Comparison of ENCODE assay signal across 14 cellular contexts in the genomic region with DNA sequence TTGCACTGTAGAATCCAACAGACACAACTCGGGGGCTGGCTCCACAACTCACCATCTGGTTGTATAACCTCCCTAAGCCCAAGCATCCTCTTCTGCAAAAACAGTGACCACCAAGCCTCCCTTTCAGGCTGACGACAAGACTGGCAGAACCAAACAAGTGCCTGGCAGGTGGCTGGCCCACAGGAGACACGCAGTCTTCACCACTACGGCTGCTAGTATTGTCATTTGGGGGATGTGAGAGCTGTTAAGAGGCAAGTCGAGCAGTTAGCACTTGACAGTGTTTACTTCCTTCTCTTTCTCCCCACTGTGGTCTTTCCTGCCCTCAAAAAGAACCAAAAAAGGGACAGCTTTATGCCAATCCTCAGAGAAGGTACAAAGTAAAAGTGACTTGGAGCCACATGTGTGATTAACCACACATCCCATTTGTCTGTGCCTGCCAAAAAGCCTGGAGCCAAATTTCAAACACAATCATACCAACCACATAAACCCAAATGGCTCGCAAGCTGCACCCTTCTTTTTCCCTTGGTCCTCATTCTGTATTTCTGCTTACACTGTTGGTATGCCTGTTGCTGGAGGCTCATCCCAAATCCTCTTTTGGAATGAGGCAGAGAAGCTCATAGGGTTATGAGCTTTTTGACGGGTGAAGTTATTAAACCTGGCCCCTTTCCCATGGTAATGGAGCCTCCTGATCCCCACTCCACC.
DNase-seq lines count a peak whose midpoint lies in the region; ATAC-seq and TF ChIP-seq lines count a peak whose summit lies in the region.
"Had no signal": no experiment of that assay in that cellular context is flagged by ENCODE, and none has a peak within 500 bp of the region (broad histone marks: within the 10 kb centered on the region; RNA-seq: fewer than 3 reads in every experiment).

No MANE protein-coding gene starts in this region.

- ATAC-seq in activated naive CD8-positive, alpha-beta T cell treated with anti-CD3 and anti-CD28 coated beads, Interleukin-2, amount 50 U/mL, for 24 hours = no peak
- ATAC-seq in GM21367 (IDR thresholded peaks at IDR 0.05; ENCODE audit: unreplicated experiment) = no peak

- H3K27ac ChIP-seq in GM23248 = no peak overlapping the region
- H3K27ac ChIP-seq in mucosa of rectum (ENCODE audit: low read depth in 2 of 2, low read length in 2 of 2) = peak overlapping the region; percentile 7 to 19
- no peak overlapping the region for H3K27ac ChIP-seq in hepatocyte

- H3K4me3 ChIP-seq in GM23248 (no peak overlapping the region), mucosa of rectum (ENCODE audit: low read length in 2 of 2) (no peak overlapping the region), hepatocyte (no peak overlapping the region)
- H3K4me3 ChIP-seq: K562 had no signal

- no peak overlapping the region for H3K9ac ChIP-seq in GM23248
- H3K9ac ChIP-seq in mucosa of rectum (ENCODE audit: low read depth in 1 of 2, low read length in 2 of 2) = no peak overlapping the region

- TF ChIP-seq CTCF in hepatocyte (IDR thresholded peaks at IDR 0.05; ENCODE audit: poor library complexity) (no peak), type B pancreatic cell (conservative IDR thresholded peaks at IDR 0.05) (no peak)

- H3K4me2 ChIP-seq in GM23248 (ENCODE audit: unreplicated experiment) = peak overlapping the region; percentile 6
- H3K4me2 ChIP-seq in hepatocyte = no peak overlapping the region

- DNase-seq in AG08395 (ENCODE audit: low spot score) = peak; percentile 48
- DNase-seq in GM23248 = peak; percentile 36
- no peak for DNase-seq in activated naive CD8-positive, alpha-beta T cell treated with anti-CD3 and anti-CD28 coated beads, Interleukin-2, amount 50 U/mL, for 24 hours
- DNase-seq in hepatocyte (ENCODE audit: low spot score) = no peak
- DNase-seq in type B pancreatic cell (ENCODE audit: extremely low spot score, unreplicated experiment) = no peak
- no peak for DNase-seq in hypothalamus (lab: John Stamatoyannopoulos, UW)
- DNase-seq: left cardiac atrium, NCI-H446, SIG-M5 had no signal

- H3K4me1 ChIP-seq in GM23248 (ENCODE audit: insufficient read depth) = peaks cover 32% of the 10 kb centered on the region
- peaks cover 0 to 3% of the 10 kb centered on the region in 2 donors for H3K4me1 ChIP-seq in mucosa of rectum (ENCODE audit: control insufficient read depth in 2 of 2, insufficient read depth in 2 of 2, low read length in 2 of 2)
- H3K4me1 ChIP-seq in hepatocyte (ENCODE audit: insufficient read depth) = peaks cover 34% of the 10 kb centered on the region

- 46 to 49% methylated on average over 7 of the region's 7 CpGs for WGBS in GM23248 (ENCODE audit: low coverage in 1 of 2, low lambda C conversion rate in 2 of 2, missing lambda C conversion rate in 2 of 2), 2 experiments
- WGBS in hepatocyte (ENCODE audit: low lambda C conversion rate, missing lambda C conversion rate) = 66% methylated on average over 7 of the region's 7 CpGs

- peaks cover 15% of the 10 kb centered on the region for H3K36me3 Mint-ChIP-seq in activated naive CD8-positive, alpha-beta T cell treated with anti-CD3 and anti-CD28 coated beads, Interleukin-2, amount 50 U/mL, for 24 hours (ENCODE audit: low read depth)
- H3K36me3 Mint-ChIP-seq in type B pancreatic cell = peaks cover 22% of the 10 kb centered on the region
- H3K36me3 Mint-ChIP-seq: CD14-positive monocyte had no signal

- peaks cover 33% of the 10 kb centered on the region for H3K4me1 Mint-ChIP-seq in activated naive CD8-positive, alpha-beta T cell treated with anti-CD3 and anti-CD28 coated beads, Interleukin-2, amount 50 U/mL, for 24 hours
- peaks cover 71% of the 10 kb centered on the region for H3K4me1 Mint-ChIP-seq in type B pancreatic cell (ENCODE audit: unreplicated experiment)
- H3K4me1 Mint-ChIP-seq: CD14-positive monocyte had no signal

- H3K9me3 ChIP-seq in GM23248 (ENCODE audit: low read depth) (no peaks in the 10 kb centered on the region), mucosa of rectum (ENCODE audit: control insufficient read depth in 2 of 2, low read length in 2 of 2) (no peaks in the 10 kb centered on the region), hepatocyte (ENCODE audit: low read depth) (no peaks in the 10 kb centered on the region)

- H3K9me3 Mint-ChIP-seq in activated naive CD8-positive, alpha-beta T cell treated with anti-CD3 and anti-CD28 coated beads, Interleukin-2, amount 50 U/mL, for 24 hours = no peaks in the 10 kb centered on the region
- no peaks in the 10 kb centered on the region for H3K9me3 Mint-ChIP-seq in type B pancreatic cell

- no peaks in the 10 kb centered on the region for H4K20me1 ChIP-seq in GM23248 (ENCODE audit: insufficient read depth)
- no peaks in the 10 kb centered on the region for H4K20me1 ChIP-seq in hepatocyte (ENCODE audit: insufficient read depth, poor library complexity, severe bottlenecking)

- H2AFZ ChIP-seq in GM23248 (no peak overlapping the region), hepatocyte (no peak overlapping the region)

- peaks cover 36% of the 10 kb centered on the region for H3F3A ChIP-seq in GM23248 (ENCODE audit: insufficient read depth)

- no peaks in the 10 kb centered on the region for H3K9me2 ChIP-seq in GM23248 (ENCODE audit: insufficient read depth)
- no peaks in the 10 kb centered on the region for H3K9me2 ChIP-seq in hepatocyte (replicated peaks; ENCODE audit: insufficient read depth)

- H3K27ac Mint-ChIP-seq in activated naive CD8-positive, alpha-beta T cell treated with anti-CD3 and anti-CD28 coated beads, Interleukin-2, amount 50 U/mL, for 24 hours = peak overlapping the region; percentile 15
- no peak overlapping the region for H3K27ac Mint-ChIP-seq in type B pancreatic cell
- H3K27ac Mint-ChIP-seq: CD14-positive monocyte, progenitor cell of endocrine pancreas had no signal

- H3K36me3 ChIP-seq in GM23248 (ENCODE audit: low read depth) (peaks cover 13% of the 10 kb centered on the region), mucosa of rectum (ENCODE audit: control insufficient read depth in 2 of 2, insufficient read depth in 2 of 2, low read length in 2 of 2) (no peaks in the 10 kb centered on the region), hepatocyte (replicated peaks; ENCODE audit: insufficient read depth, low read depth) (no peaks in the 10 kb centered on the region)

- H3K27me3 ChIP-seq in GM23248 (replicated peaks; ENCODE audit: insufficient read depth) (no peaks in the 10 kb centered on the region), mucosa of rectum (ENCODE audit: control insufficient read depth in 2 of 2, insufficient read depth in 2 of 2, low read length in 2 of 2) (no peaks in the 10 kb centered on the region), hepatocyte (no peaks in the 10 kb centered on the region)

- H3K79me2 ChIP-seq in GM23248 (ENCODE audit: insufficient read depth) (peaks cover 33% of the 10 kb centered on the region), hepatocyte (peaks cover 17% of the 10 kb centered on the region)

- in situ Hi-C loops in GM23248 (cut with MboI) = no loop called here

- no peaks in the 10 kb centered on the region for H3K27me3 Mint-ChIP-seq in activated naive CD8-positive, alpha-beta T cell treated with anti-CD3 and anti-CD28 coated beads, Interleukin-2, amount 50 U/mL, for 24 hours
- H3K27me3 Mint-ChIP-seq in type B pancreatic cell = no peaks in the 10 kb centered on the region
- H3K27me3 Mint-ChIP-seq: progenitor cell of endocrine pancreas had no signal

- H3K4me3 Mint-ChIP-seq in activated naive CD8-positive, alpha-beta T cell treated with anti-CD3 and anti-CD28 coated beads, Interleukin-2, amount 50 U/mL, for 24 hours = no peak overlapping the region
- H3K4me3 Mint-ChIP-seq in type B pancreatic cell = no peak overlapping the region
- H3K4me3 Mint-ChIP-seq: CD14-positive monocyte had no signal

Comparison
In these comparisons a context has a peak if more than half of its experiments do, and no peak if none do; other contexts are left out.
1. DNase-seq: peak in AG08395 (single experiment) and GM23248 (single experiment); none in activated naive CD8-positive, alpha-beta T cell treated with anti-CD3 and anti-CD28 coated beads, Interleukin-2, amount 50 U/mL, for 24 hours (single experiment), hepatocyte (single experiment), type B pancreatic cell (single experiment) and hypothalamus (0 of 51).
2. H3K27ac ChIP-seq: peak in mucosa of rectum (2 of 2); none in GM23248 (single experiment) and hepatocyte (single experiment).